Comparison of ENCODE assay signal across 8 cellular contexts in genomic region chr15:65611888-65612615, GRCh38. TPM values are rescaled to one million over a fixed set of nuclear protein-coding genes. Genes with fewer than 3 reads are reported as not detected.
DNase-seq lines count a peak whose midpoint lies in the region; ATAC-seq and TF ChIP-seq lines count a peak whose summit lies in the region.

No MANE protein-coding gene starts in this region.

- POLR2A ChIA-PET in naive thymus-derived CD4-positive, alpha-beta T cell (lab: Charles Lee): interaction anchor here (0.6 to 2.2 kb wide), 5 partner anchors 14 to 628 kb away, joined by 3 to 11 read pairs (median 4); partner anchors contain the start of gene RAB11A

- no peaks in the 10 kb centered on the region for H3K4me1 ChIP-seq in BE2C
- peaks cover 18 to 21% of the 10 kb centered on the region in 2 donors for H3K4me1 ChIP-seq in naive thymus-derived CD4-positive, alpha-beta T cell (ENCODE audit: control insufficient read depth in 2 of 2, insufficient read depth in 2 of 2, low read length in 2 of 2)

- H3K36me3 ChIP-seq in BE2C: no peaks in the 10 kb centered on the region
- peaks cover 4% of the 10 kb centered on the region; the same call in 1 of the 2 replicates for H3K36me3 ChIP-seq in KOPT-K1 (ENCODE audit: insufficient read depth, low read length)
- no peaks in the 10 kb centered on the region for H3K36me3 ChIP-seq in naive thymus-derived CD4-positive, alpha-beta T cell (ENCODE audit: control insufficient read depth in 2 of 3, insufficient read depth in 3 of 3, low read length in 3 of 3)

- intact Hi-C loops in naive thymus-derived CD4-positive, alpha-beta T cell (cut with micrococcal nuclease): loop anchor here (1.0 to 10.0 kb wide), 10 partner anchors 29 to 885 kb away; partner anchors contain the start of genes DPP8 (in 2 of the 2), RAB11A (in 2 of the 2), CLPX (in 1 of the 2) and DIS3L (in 1 of the 2)

- H3K27ac Mint-ChIP-seq in naive thymus-derived CD4-positive, alpha-beta T cell: peak overlapping the region; percentile 97 to 100 (median 98)

- H3K36me3 Mint-ChIP-seq in naive thymus-derived CD4-positive, alpha-beta T cell: peaks cover 0 to 2% (median 0%) of the 10 kb centered on the region in 5 donors

- peak overlapping the region; percentile 95 to 99 (median 98) for H3K4me3 Mint-ChIP-seq in naive thymus-derived CD4-positive, alpha-beta T cell

- peaks cover 0 to 2% (median 0%) of the 10 kb centered on the region in 5 donors for H3K27me3 Mint-ChIP-seq in naive thymus-derived CD4-positive, alpha-beta T cell

- CTCF ChIA-PET in naive thymus-derived CD4-positive, alpha-beta T cell (lab: Charles Lee): no interaction called here

- peaks cover 0 to 2% (median 0%) of the 10 kb centered on the region in 11 donors for H3K9me3 Mint-ChIP-seq in naive thymus-derived CD4-positive, alpha-beta T cell

- no peak for DNase-seq in BE2C
- peak; percentile 3 for DNase-seq in choroid plexus epithelial cell (ENCODE audit: low read depth)
- no peak for DNase-seq in naive thymus-derived CD4-positive, alpha-beta T cell
- no peak for DNase-seq in cerebellar nuclear complex (lab: John Stamatoyannopoulos, UW)
- no peak for DNase-seq in C1 segment of cervical spinal cord (lab: John Stamatoyannopoulos, UW)
- no peak for DNase-seq in ecto neural progenitor cell (ENCODE audit: low spot score)

- no peak for ATAC-seq in naive thymus-derived CD4-positive, alpha-beta T cell
- ATAC-seq in GM18867 (IDR thresholded peaks at IDR 0.05; ENCODE audit: unreplicated experiment): no peak

- no peaks in the 10 kb centered on the region for H3K27me3 ChIP-seq in BE2C
- no peaks in the 10 kb centered on the region for H3K27me3 ChIP-seq in naive thymus-derived CD4-positive, alpha-beta T cell (ENCODE audit: control insufficient read depth in 2 of 2, insufficient read depth in 2 of 2, low read length in 2 of 2)

- peaks cover 11 to 44% (median 32%) of the 10 kb centered on the region in 7 donors for H3K4me1 Mint-ChIP-seq in naive thymus-derived CD4-positive, alpha-beta T cell

- H3K27ac ChIP-seq in KOPT-K1 (ENCODE audit: low read depth, low read length, poor library complexity, severe bottlenecking): peak overlapping the region; percentile 77
- peak overlapping the region; percentile 89 for H3K27ac ChIP-seq in naive thymus-derived CD4-positive, alpha-beta T cell (ENCODE audit: low read depth, low read length)

- H3K9me3 ChIP-seq in BE2C: no peaks in the 10 kb centered on the region
- H3K9me3 ChIP-seq in KOPT-K1 (ENCODE audit: insufficient read depth, low read length, poor library complexity, severe bottlenecking): no peaks in the 10 kb centered on the region
- H3K9me3 ChIP-seq in naive thymus-derived CD4-positive, alpha-beta T cell (ENCODE audit: control insufficient read depth in 2 of 3, low read length in 3 of 3): no peaks in the 10 kb centered on the region

- TF ChIP-seq CTCF in BE2C (IDR thresholded peaks at IDR 0.05; ENCODE audit: low read depth, low read length): no peak
- peak; percentile 6 for TF ChIP-seq CTCF in choroid plexus epithelial cell (conservative IDR thresholded peaks at IDR 0.05; ENCODE audit: low read depth, low read length)

- H3K4me3 ChIP-seq in BE2C (ENCODE audit: low read depth, low read length): peak overlapping the region; percentile 84
- H3K4me3 ChIP-seq in choroid plexus epithelial cell (ENCODE audit: low read depth, low read length): peak overlapping the region; percentile 94
- H3K4me3 ChIP-seq in naive thymus-derived CD4-positive, alpha-beta T cell (ENCODE audit: low read length): peak overlapping the region; percentile 97

RNA-seq across cellular contexts. Expression of gene INTS14, which starts 1.1 kb away (rescaled TPM):
- polyA plus RNA-seq in BE2C (2012; ENCODE audit: insufficient read depth, insufficient read length, low read depth): 49.4 TPM
- total RNA-seq in naive thymus-derived CD4-positive, alpha-beta T cell: 10 to 100 TPM; 19.1 to 38.3 (median 35.9) TPM
- 10 to 100 TPM; 16.0 to 35.0 TPM for polyA plus RNA-seq in naive thymus-derived CD4-positive, alpha-beta T cell

RNA-seq across cellular contexts. Expression of gene SLC24A1, which starts 9.7 kb away (rescaled TPM):
- polyA plus RNA-seq in BE2C (2012; ENCODE audit: insufficient read depth, insufficient read length, low read depth): 3.8 TPM
- 1 to 10 TPM; 4.1 to 5.6 (median 5.2) TPM for total RNA-seq in naive thymus-derived CD4-positive, alpha-beta T cell
- polyA plus RNA-seq in naive thymus-derived CD4-positive, alpha-beta T cell: 1 to 10 TPM; 1.9 to 3.6 TPM
